In genomic region chr4:115485402-115485801, GRCh38 we compare ENCODE assay signal across 30 cellular contexts.
"Had no signal": no experiment of that assay in that cellular context is flagged by ENCODE, and none has a peak within 500 bp of the region (broad histone marks: within the 10 kb centered on the region; RNA-seq: fewer than 3 reads in every experiment).

No MANE protein-coding gene starts in this region.

- H3K36me3 ChIP-seq: neutrophil, pancreas, right lobe of liver, sigmoid colon, suprapubic skin, tibial artery, transverse colon, upper lobe of right lung, uterus had no signal

- H3K36me3 Mint-ChIP-seq: naive thymus-derived CD8-positive, alpha-beta T cell; stimulated activated effector memory CD8-positive, alpha-beta T cell treated with anti-CD3 and anti-CD28 coated beads, Interleukin-12 subunit alpha, Interleukin-12 subunit beta, amount 100 ng/mL, for 72 hours; type B pancreatic cell had no signal

- H3K27ac ChIP-seq: neutrophil, pancreas, psoas muscle, right lobe of liver, sigmoid colon, suprapubic skin, testis, tibial artery, transverse colon, upper lobe of right lung, uterus had no signal

- H3K9me3 ChIP-seq: neutrophil, pancreas, psoas muscle, right lobe of liver, sigmoid colon, suprapubic skin, testis, tibial artery, transverse colon, upper lobe of right lung, uterus had no signal

- H3K4me3 ChIP-seq: pancreas, psoas muscle, right lobe of liver, sigmoid colon, suprapubic skin, testis, tibial artery, transverse colon, upper lobe of right lung, uterus had no signal

- H3K27me3 Mint-ChIP-seq: naive thymus-derived CD8-positive, alpha-beta T cell; natural killer cell treated with Interleukin-12 subunit alpha and Interleukin-12 subunit beta and Interleukin-15 and Interleukin-18, amount 100 ng/mL, for 72 hours; progenitor cell of endocrine pancreas; stimulated activated naive CD8-positive, alpha-beta T cell treated with anti-CD3 and anti-CD28 coated beads, Interleukin-15, amount 100 ng/mL, for 72 hours; type B pancreatic cell had no signal

- DNase-seq: naive thymus-derived CD8-positive, alpha-beta T cell; nephron progenitor cell; nucleus accumbens; pancreas; posterior cingulate gyrus; psoas muscle; right cardiac atrium; right lobe of liver; sigmoid colon; small intestine; stimulated activated CD4-positive, alpha-beta T cell treated with anti-CD3 and anti-CD28 coated beads, Interleukin-15, amount 100 ng/mL, for 24 hours; stimulated activated CD4-positive, alpha-beta T cell treated with anti-CD3 and anti-CD28 coated beads, Interleukin-2, amount 100 ng/mL, for 24 hours; stimulated activated CD4-positive, alpha-beta T cell treated with anti-CD3 and anti-CD28 coated beads, Interleukin-2, amount 100 ng/mL, for 48 hours; stimulated activated CD4-positive, alpha-beta T cell treated with anti-CD3 and anti-CD28 coated beads, Interleukin-4, amount 100 ng/mL, for 24 hours; stimulated activated naive CD4-positive, alpha-beta T cell; stimulated activated naive CD8-positive, alpha-beta T cell treated with anti-CD3 and anti-CD28 coated beads, Interleukin-15, amount 100 ng/mL, for 72 hours; stimulated activated naive CD8-positive, alpha-beta T cell treated with anti-CD3 and anti-CD28 coated beads, Interleukin-15, Interleukin-2, amounts not matched to agents 100 U/mL and 50 U/mL, for 24 hours; substantia nigra; testis; tibial artery; transverse colon; upper lobe of right lung; uterus had no signal

- H3K4me1 Mint-ChIP-seq: naive thymus-derived CD8-positive, alpha-beta T cell; nephron progenitor cell; neural crest cell; stimulated activated effector memory CD8-positive, alpha-beta T cell treated with anti-CD3 and anti-CD28 coated beads, Interleukin-12 subunit alpha, Interleukin-12 subunit beta, amount 100 ng/mL, for 72 hours; stimulated activated naive CD8-positive, alpha-beta T cell treated with anti-CD3 and anti-CD28 coated beads, Interleukin-15, amount 100 ng/mL, for 72 hours had no signal

- ATAC-seq: naive thymus-derived CD8-positive, alpha-beta T cell; natural killer cell treated with Interleukin-12 subunit alpha and Interleukin-12 subunit beta and Interleukin-15 and Interleukin-18, amount 100 ng/mL, for 72 hours; pancreas; psoas muscle; right cardiac atrium; right lobe of liver; stimulated activated effector memory CD8-positive, alpha-beta T cell treated with anti-CD3 and anti-CD28 coated beads, Interleukin-12 subunit alpha, Interleukin-12 subunit beta, amount 100 ng/mL, for 72 hours; stimulated activated naive CD8-positive, alpha-beta T cell treated with anti-CD3 and anti-CD28 coated beads, Interleukin-15, amount 100 ng/mL, for 72 hours; stimulated activated naive CD8-positive, alpha-beta T cell treated with anti-CD3 and anti-CD28 coated beads, Interleukin-15, Interleukin-2, amounts not matched to agents 100 U/mL and 50 U/mL, for 24 hours; upper lobe of right lung had no signal

- H3K9me3 Mint-ChIP-seq: natural killer cell treated with Interleukin-12 subunit alpha and Interleukin-12 subunit beta and Interleukin-15 and Interleukin-18, amount 100 ng/mL, for 72 hours; nephron progenitor cell; stimulated activated effector memory CD8-positive, alpha-beta T cell treated with anti-CD3 and anti-CD28 coated beads, Interleukin-12 subunit alpha, Interleukin-12 subunit beta, amount 100 ng/mL, for 72 hours; type B pancreatic cell had no signal

- H3K4me1 ChIP-seq: pancreas, psoas muscle, right lobe of liver, sigmoid colon, suprapubic skin, testis, tibial artery, transverse colon, upper lobe of right lung, uterus had no signal

- FAIRE-seq: pancreas, small intestine had no signal

- H3K27me3 ChIP-seq: neutrophil, pancreas, right lobe of liver, sigmoid colon, suprapubic skin, testis, tibial artery, transverse colon, upper lobe of right lung, uterus had no signal

- H3K27ac Mint-ChIP-seq: naive thymus-derived CD8-positive, alpha-beta T cell; natural killer cell treated with Interleukin-12 subunit alpha and Interleukin-12 subunit beta and Interleukin-15 and Interleukin-18, amount 100 ng/mL, for 72 hours; nephron progenitor cell; progenitor cell of endocrine pancreas; stimulated activated effector memory CD8-positive, alpha-beta T cell treated with anti-CD3 and anti-CD28 coated beads, Interleukin-12 subunit alpha, Interleukin-12 subunit beta, amount 100 ng/mL, for 72 hours; stimulated activated naive CD8-positive, alpha-beta T cell treated with anti-CD3 and anti-CD28 coated beads, Interleukin-15, amount 100 ng/mL, for 72 hours; type B pancreatic cell had no signal

- H3K4me3 Mint-ChIP-seq: naive thymus-derived CD8-positive, alpha-beta T cell; natural killer cell treated with Interleukin-12 subunit alpha and Interleukin-12 subunit beta and Interleukin-15 and Interleukin-18, amount 100 ng/mL, for 72 hours; nephron progenitor cell; neural crest cell; stimulated activated effector memory CD8-positive, alpha-beta T cell treated with anti-CD3 and anti-CD28 coated beads, Interleukin-12 subunit alpha, Interleukin-12 subunit beta, amount 100 ng/mL, for 72 hours; stimulated activated naive CD8-positive, alpha-beta T cell treated with anti-CD3 and anti-CD28 coated beads, Interleukin-15, amount 100 ng/mL, for 72 hours; type B pancreatic cell had no signal
